Comparison of ENCODE assay signal across 8 cellular contexts in the genomic region with DNA sequence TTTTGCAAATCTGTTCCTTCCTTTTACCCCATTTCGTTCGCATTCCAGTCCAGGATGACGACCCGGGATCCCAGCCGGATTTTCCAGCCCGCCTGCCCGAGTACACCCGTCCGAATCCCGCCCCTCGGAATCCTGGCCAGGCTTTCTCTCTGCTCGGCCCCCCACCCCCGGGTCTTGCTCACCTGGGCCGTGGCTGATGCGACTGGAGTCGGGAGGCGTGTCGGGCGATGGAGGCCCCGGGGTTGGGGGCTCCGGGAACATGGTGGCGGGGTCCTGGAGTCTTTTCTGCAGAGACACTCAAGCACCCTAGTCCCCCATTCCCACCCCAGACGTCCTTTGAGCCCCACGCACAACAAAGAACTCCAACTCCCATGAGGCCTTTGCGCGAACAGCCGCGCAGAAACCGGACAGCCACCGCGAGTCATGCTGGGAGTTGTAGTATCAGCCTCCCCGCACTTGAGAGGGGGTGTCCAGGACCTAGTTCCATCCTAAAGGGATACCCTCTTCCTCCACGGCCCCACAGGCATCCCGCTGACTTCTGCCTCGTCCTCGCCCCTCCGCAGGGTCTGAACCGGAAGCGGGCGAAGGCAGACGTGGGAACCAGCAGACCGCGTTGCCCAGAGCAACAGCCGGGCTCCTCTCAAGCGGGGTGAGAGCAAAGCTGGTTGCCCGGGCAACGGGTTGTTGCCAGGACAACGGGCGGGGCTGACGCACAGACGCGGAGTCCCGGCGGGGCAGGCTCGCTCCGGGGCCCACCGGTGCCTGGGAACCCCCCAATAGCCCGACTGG. TPM values are rescaled to one million over a fixed set of nuclear protein-coding genes. Genes with fewer than 3 reads are reported as not detected.
DNase-seq lines count a peak whose midpoint lies in the region; ATAC-seq lines count a peak whose summit lies in the region.

No MANE protein-coding gene starts in this region.

- peaks cover 0 to 4% (median 0%) of the 10 kb centered on the region in 5 donors for H3K36me3 Mint-ChIP-seq in naive thymus-derived CD4-positive, alpha-beta T cell

- H3K27me3 ChIP-seq in naive thymus-derived CD4-positive, alpha-beta T cell (ENCODE audit: control insufficient read depth in 2 of 2, insufficient read depth in 2 of 2, low read length in 2 of 2), result peaks cover 13 to 51% of the 10 kb centered on the region in 2 donors

- H3K9me3 Mint-ChIP-seq in naive thymus-derived CD4-positive, alpha-beta T cell, result peaks cover 0 to 6% (median 0%) of the 10 kb centered on the region in 11 donors

- H3K4me3 Mint-ChIP-seq in naive thymus-derived CD4-positive, alpha-beta T cell, result peak overlapping the region; percentile 49 to 85 (median 82)

- ATAC-seq in GM19395 (IDR thresholded peaks at IDR 0.05; ENCODE audit: unreplicated experiment), result peak; percentile 82
- ATAC-seq in naive thymus-derived CD4-positive, alpha-beta T cell, result peak; percentile 93

- H3K36me3 ChIP-seq in naive thymus-derived CD4-positive, alpha-beta T cell (ENCODE audit: control insufficient read depth in 2 of 3, insufficient read depth in 3 of 3, low read length in 3 of 3), result no peaks in the 10 kb centered on the region

- CTCF ChIA-PET in naive thymus-derived CD4-positive, alpha-beta T cell (lab: Charles Lee), result no interaction called here

- peak; percentile 86 for DNase-seq in Ammon's horn (ENCODE audit: low spot score)
- peak; percentile 89 for DNase-seq in HK-2 (ENCODE audit: unreplicated experiment)
- peak; percentile 71 for DNase-seq in NK-92 treated with Interleukin-12 subunit alpha and Interleukin-12 subunit beta, amount 100 ng/mL, for 24 hours (lab: John Stamatoyannopoulos, UW)
- DNase-seq in activated T-cell treated with anti-CD3 and anti-CD28 coated beads for 1 hour (ENCODE audit: low read depth), result peak; percentile 89
- peak; percentile 79 for DNase-seq in epidermal melanocyte (ENCODE audit: insufficient read length, low spot score)
- peak; percentile 87 to 98 (median 92) for DNase-seq in naive thymus-derived CD4-positive, alpha-beta T cell
- peak; percentile 86 to 90 for DNase-seq in stimulated activated CD8-positive, alpha-beta memory T cell treated with anti-CD3 and anti-CD28 coated beads, Interleukin-7, amount 100 ng/mL, for 48 hours (ENCODE audit: extremely low read depth in 1 of 2, low read depth in 1 of 2)

- H3K4me1 ChIP-seq in naive thymus-derived CD4-positive, alpha-beta T cell (ENCODE audit: control insufficient read depth in 2 of 2, insufficient read depth in 2 of 2, low read length in 2 of 2), result peaks cover 15 to 32% of the 10 kb centered on the region in 2 donors

- no peaks in the 10 kb centered on the region for H3K9me3 ChIP-seq in naive thymus-derived CD4-positive, alpha-beta T cell (ENCODE audit: control insufficient read depth in 2 of 3, low read length in 3 of 3)

- peak overlapping the region; percentile 41 for H3K27ac ChIP-seq in naive thymus-derived CD4-positive, alpha-beta T cell (ENCODE audit: low read depth, low read length)

- peaks cover 63 to 79% (median 67%) of the 10 kb centered on the region in 5 donors for H3K27me3 Mint-ChIP-seq in naive thymus-derived CD4-positive, alpha-beta T cell

- intact Hi-C loops in naive thymus-derived CD4-positive, alpha-beta T cell (cut with micrococcal nuclease), result loop anchor here (1.0 to 5.0 kb wide), 11 partner anchors 19 to 297 kb away; a partner anchor contains a TSS

- H3K4me1 Mint-ChIP-seq in naive thymus-derived CD4-positive, alpha-beta T cell, result peaks cover 9 to 36% (median 26%) of the 10 kb centered on the region in 7 donors

- H3K27ac Mint-ChIP-seq in naive thymus-derived CD4-positive, alpha-beta T cell, result peak overlapping the region; percentile 38 to 94 (median 86)

- POLR2A ChIA-PET in naive thymus-derived CD4-positive, alpha-beta T cell (lab: Charles Lee), result interaction anchor here (2.0 kb wide), 1 partner anchor 80 kb away, joined by 5 read pairs; a partner anchor contains a TSS

- peak overlapping the region; percentile 64 for H3K4me3 ChIP-seq in naive thymus-derived CD4-positive, alpha-beta T cell (ENCODE audit: low read length)

RNA-seq across cellular contexts. Expression of a gene that starts 1.1 kb away (rescaled TPM):
- total RNA-seq in naive thymus-derived CD4-positive, alpha-beta T cell, result 1 to 10 TPM in 2 of 5 experiments, not detected in 3; 1.7 to 2.6 TPM
- polyA plus RNA-seq in naive thymus-derived CD4-positive, alpha-beta T cell, result not detected

RNA-seq across cellular contexts. Expression of a gene that starts 12.6 kb away (rescaled TPM):
- not detected for total RNA-seq in naive thymus-derived CD4-positive, alpha-beta T cell
- polyA plus RNA-seq in naive thymus-derived CD4-positive, alpha-beta T cell, result not detected

RNA-seq across cellular contexts. Expression of a gene that starts 21.4 kb away (rescaled TPM):
- not detected for total RNA-seq in naive thymus-derived CD4-positive, alpha-beta T cell
- polyA plus RNA-seq in naive thymus-derived CD4-positive, alpha-beta T cell, result not detected

RNA-seq across cellular contexts. Expression of a gene that starts 30.0 kb away (rescaled TPM):
- 1 to 10 TPM in 2 of 5 experiments, under 1 TPM in 1, not detected in 2; 0.63 to 5.6 (median 1.4) TPM for total RNA-seq in naive thymus-derived CD4-positive, alpha-beta T cell
- not detected for polyA plus RNA-seq in naive thymus-derived CD4-positive, alpha-beta T cell

RNA-seq across cellular contexts. Expression of a gene that starts 30.3 kb away (rescaled TPM):
- under 1 TPM in 1 of 5 experiments, not detected in 4; 0.56 TPM for total RNA-seq in naive thymus-derived CD4-positive, alpha-beta T cell
- polyA plus RNA-seq in naive thymus-derived CD4-positive, alpha-beta T cell, result not detected

Comparison
In these comparisons a context has a peak if more than half of its experiments do, and no peak if none do; other contexts are left out.
1. Peak in every context shown above with its lines: DNase-seq, ATAC-seq, H3K4me3 ChIP-seq and H3K27ac ChIP-seq.